Comparison of ENCODE assay signal across 1 cellular context in genomic region chr3:8734137-8734878, GRCh38.
TF ChIP-seq lines count a peak whose summit lies in the region.

No MANE protein-coding gene starts in this region.

TF ChIP-seq in HepG2, 621 proteins besides CTCF, POLR2A, EP300 and RAD21:
- TF ChIP-seq NR2F2 (IDR thresholded peaks at IDR 0.05; ENCODE audit: borderline replicate concordance, low read depth), result no peak
- no peak for TF ChIP-seq ZNF234 (CRISPR knock-in tag; conservative IDR thresholded peaks at IDR 0.05)
- no peak for TF ChIP-seq ZNF772 (CRISPR knock-in tag; IDR thresholded peaks at IDR 0.05)
- no peak for TF ChIP-seq ZNF577 (CRISPR knock-in tag; IDR thresholded peaks at IDR 0.05; ENCODE audit: borderline replicate concordance, low read depth)
- TF ChIP-seq PRDM15 (CRISPR knock-in tag; IDR thresholded peaks at IDR 0.05), result no peak
- no peak for TF ChIP-seq ZSCAN12 (CRISPR knock-in tag; IDR thresholded peaks at IDR 0.05)
- TF ChIP-seq, protein P1, sequence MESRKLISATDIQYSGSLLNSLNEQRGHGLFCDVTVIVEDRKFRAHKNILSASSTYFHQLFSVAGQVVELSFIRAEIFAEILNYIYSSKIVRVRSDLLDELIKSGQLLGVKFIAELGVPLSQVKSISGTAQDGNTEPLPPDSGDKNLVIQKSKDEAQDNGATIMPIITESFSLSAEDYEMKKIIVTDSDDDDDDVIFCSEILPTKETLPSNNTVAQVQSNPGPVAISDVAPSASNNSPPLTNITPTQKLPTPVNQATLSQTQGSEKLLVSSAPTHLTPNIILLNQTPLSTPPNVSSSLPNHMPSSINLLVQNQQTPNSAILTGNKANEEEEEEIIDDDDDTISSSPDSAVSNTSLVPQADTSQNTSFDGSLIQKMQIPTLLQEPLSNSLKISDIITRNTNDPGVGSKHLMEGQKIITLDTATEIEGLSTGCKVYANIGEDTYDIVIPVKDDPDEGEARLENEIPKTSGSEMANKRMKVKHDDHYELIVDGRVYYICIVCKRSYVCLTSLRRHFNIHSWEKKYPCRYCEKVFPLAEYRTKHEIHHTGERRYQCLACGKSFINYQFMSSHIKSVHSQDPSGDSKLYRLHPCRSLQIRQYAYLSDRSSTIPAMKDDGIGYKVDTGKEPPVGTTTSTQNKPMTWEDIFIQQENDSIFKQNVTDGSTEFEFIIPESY (CRISPR knock-in tag; IDR thresholded peaks at IDR 0.05), result no peak
- TF ChIP-seq SIN3B (IDR thresholded peaks at IDR 0.05; ENCODE audit: low read length), result no peak
- TF ChIP-seq NFIB (CRISPR knock-in tag; IDR thresholded peaks at IDR 0.05; ENCODE audit: borderline replicate concordance), result no peak
- no peak for TF ChIP-seq EHMT2 (IDR thresholded peaks at IDR 0.05; ENCODE audit: borderline replicate concordance, low read depth, low read length)
- no peak for TF ChIP-seq ZNF3 (CRISPR knock-in tag; IDR thresholded peaks at IDR 0.05)
- no peak for TF ChIP-seq RORA (CRISPR knock-in tag; IDR thresholded peaks at IDR 0.05)
- no peak for TF ChIP-seq THYN1 (CRISPR knock-in tag; IDR thresholded peaks at IDR 0.05; ENCODE audit: borderline replicate concordance, low read depth)
- no peak for TF ChIP-seq SAFB2 (CRISPR knock-in tag; IDR thresholded peaks at IDR 0.05; ENCODE audit: borderline replicate concordance, low read depth)
- TF ChIP-seq ZGPAT (CRISPR knock-in tag; IDR thresholded peaks at IDR 0.05), result no peak
- no peak for TF ChIP-seq MTA3 (CRISPR knock-in tag; IDR thresholded peaks at IDR 0.05)
- no peak for TF ChIP-seq PRMT3 (CRISPR knock-in tag; IDR thresholded peaks at IDR 0.05; ENCODE audit: borderline replicate concordance, low read depth)
- TF ChIP-seq YEATS4 (CRISPR knock-in tag; IDR thresholded peaks at IDR 0.05; ENCODE audit: borderline replicate concordance), result no peak
- no peak for TF ChIP-seq ZNF547 (CRISPR knock-in tag; IDR thresholded peaks at IDR 0.05)
- TF ChIP-seq MXI1 (IDR thresholded peaks at IDR 0.05; ENCODE audit: borderline replicate concordance, low read depth, low read length), result no peak
